In the genomic region with DNA sequence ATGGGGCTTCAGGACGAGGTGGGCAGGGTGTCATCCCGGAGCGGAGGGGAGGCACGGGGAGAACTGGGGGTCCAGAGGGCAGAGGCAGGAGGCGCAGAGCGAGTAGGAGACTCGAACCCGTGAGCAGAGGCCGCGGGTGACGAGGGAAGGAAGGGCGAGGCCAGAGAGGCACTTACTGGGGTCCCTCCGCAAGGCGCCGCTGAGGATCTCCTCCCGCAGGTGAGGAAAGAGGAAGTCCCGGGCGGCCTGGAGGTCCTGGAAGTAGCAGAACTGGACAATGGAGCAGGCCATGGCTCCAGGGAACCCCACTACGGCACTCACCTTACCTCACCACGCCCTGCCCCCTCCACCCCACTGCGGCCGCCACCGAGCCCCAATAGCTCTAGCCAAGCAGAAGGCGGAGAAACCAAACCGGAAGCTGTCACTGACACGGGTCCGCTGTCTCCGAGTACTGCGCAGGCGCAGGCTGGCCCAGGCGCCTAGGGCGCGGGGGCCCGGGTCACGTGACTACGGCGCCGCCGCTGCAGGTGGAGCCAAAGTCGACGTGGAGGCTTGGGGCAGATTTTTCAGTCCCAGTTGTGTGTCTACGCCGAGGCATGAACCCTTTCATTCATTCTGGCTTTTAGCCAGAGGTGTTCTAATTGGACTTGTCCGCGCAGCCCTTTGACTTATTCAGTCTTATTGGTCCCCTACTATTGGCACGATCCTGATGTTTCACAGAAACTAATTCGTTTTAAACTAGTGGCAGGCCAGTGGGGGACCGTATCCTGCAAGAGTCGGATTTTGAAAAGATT, we compare ENCODE assay signal across 1 cellular context.
TF ChIP-seq lines count a peak whose summit lies in the region.

A gene with protein sequence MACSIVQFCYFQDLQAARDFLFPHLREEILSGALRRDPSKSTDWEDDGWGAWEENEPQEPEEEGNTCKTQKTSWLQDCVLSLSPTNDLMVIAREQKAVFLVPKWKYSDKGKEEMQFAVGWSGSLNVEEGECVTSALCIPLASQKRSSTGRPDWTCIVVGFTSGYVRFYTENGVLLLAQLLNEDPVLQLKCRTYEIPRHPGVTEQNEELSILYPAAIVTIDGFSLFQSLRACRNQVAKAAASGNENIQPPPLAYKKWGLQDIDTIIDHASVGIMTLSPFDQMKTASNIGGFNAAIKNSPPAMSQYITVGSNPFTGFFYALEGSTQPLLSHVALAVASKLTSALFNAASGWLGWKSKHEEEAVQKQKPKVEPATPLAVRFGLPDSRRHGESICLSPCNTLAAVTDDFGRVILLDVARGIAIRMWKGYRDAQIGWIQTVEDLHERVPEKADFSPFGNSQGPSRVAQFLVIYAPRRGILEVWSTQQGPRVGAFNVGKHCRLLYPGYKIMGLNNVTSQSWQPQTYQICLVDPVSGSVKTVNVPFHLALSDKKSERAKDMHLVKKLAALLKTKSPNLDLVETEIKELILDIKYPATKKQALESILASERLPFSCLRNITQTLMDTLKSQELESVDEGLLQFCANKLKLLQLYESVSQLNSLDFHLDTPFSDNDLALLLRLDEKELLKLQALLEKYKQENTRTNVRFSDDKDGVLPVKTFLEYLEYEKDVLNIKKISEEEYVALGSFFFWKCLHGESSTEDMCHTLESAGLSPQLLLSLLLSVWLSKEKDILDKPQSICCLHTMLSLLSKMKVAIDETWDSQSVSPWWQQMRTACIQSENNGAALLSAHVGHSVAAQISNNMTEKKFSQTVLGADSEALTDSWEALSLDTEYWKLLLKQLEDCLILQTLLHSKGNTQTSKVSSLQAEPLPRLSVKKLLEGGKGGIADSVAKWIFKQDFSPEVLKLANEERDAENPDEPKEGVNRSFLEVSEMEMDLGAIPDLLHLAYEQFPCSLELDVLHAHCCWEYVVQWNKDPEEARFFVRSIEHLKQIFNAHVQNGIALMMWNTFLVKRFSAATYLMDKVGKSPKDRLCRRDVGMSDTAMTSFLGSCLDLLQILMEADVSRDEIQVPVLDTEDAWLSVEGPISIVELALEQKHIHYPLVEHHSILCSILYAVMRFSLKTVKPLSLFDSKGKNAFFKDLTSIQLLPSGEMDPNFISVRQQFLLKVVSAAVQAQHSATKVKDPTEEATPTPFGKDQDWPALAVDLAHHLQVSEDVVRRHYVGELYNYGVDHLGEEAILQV (N-terminal part only) (minus strand): TSS at position 407 of the 794 bp plus-strand sequence. CDS start 116 bp downstream, at position 291.

TF ChIP-seq in HEK293, 187 proteins besides CTCF, POLR2A, EP300 and RAD21 (continued from another document and continues in another):
- TF ChIP-seq, protein P1, sequence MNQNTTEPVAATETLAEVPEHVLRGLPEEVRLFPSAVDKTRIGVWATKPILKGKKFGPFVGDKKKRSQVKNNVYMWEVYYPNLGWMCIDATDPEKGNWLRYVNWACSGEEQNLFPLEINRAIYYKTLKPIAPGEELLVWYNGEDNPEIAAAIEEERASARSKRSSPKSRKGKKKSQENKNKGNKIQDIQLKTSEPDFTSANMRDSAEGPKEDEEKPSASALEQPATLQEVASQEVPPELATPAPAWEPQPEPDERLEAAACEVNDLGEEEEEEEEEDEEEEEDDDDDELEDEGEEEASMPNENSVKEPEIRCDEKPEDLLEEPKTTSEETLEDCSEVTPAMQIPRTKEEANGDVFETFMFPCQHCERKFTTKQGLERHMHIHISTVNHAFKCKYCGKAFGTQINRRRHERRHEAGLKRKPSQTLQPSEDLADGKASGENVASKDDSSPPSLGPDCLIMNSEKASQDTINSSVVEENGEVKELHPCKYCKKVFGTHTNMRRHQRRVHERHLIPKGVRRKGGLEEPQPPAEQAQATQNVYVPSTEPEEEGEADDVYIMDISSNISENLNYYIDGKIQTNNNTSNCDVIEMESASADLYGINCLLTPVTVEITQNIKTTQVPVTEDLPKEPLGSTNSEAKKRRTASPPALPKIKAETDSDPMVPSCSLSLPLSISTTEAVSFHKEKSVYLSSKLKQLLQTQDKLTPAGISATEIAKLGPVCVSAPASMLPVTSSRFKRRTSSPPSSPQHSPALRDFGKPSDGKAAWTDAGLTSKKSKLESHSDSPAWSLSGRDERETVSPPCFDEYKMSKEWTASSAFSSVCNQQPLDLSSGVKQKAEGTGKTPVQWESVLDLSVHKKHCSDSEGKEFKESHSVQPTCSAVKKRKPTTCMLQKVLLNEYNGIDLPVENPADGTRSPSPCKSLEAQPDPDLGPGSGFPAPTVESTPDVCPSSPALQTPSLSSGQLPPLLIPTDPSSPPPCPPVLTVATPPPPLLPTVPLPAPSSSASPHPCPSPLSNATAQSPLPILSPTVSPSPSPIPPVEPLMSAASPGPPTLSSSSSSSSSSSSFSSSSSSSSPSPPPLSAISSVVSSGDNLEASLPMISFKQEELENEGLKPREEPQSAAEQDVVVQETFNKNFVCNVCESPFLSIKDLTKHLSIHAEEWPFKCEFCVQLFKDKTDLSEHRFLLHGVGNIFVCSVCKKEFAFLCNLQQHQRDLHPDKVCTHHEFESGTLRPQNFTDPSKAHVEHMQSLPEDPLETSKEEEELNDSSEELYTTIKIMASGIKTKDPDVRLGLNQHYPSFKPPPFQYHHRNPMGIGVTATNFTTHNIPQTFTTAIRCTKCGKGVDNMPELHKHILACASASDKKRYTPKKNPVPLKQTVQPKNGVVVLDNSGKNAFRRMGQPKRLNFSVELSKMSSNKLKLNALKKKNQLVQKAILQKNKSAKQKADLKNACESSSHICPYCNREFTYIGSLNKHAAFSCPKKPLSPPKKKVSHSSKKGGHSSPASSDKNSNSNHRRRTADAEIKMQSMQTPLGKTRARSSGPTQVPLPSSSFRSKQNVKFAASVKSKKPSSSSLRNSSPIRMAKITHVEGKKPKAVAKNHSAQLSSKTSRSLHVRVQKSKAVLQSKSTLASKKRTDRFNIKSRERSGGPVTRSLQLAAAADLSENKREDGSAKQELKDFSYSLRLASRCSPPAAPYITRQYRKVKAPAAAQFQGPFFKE (tag by site-specific recombination; IDR thresholded peaks at IDR 0.05; ENCODE audit: borderline replicate concordance) = no peak
- 0 out of 2 replicates have a peak, but pooled peaks have one; percentile 17 for TF ChIP-seq ZNF623 (tag by site-specific recombination; IDR thresholded peaks at IDR 0.05)
- TF ChIP-seq ZNF274 (IDR thresholded peaks at IDR 0.05; ENCODE audit: low read length) = no peak
- TF ChIP-seq ZNF274 (tag by site-specific recombination; IDR thresholded peaks at IDR 0.05; ENCODE audit: borderline replicate concordance) = no peak
- TF ChIP-seq, protein P2, sequence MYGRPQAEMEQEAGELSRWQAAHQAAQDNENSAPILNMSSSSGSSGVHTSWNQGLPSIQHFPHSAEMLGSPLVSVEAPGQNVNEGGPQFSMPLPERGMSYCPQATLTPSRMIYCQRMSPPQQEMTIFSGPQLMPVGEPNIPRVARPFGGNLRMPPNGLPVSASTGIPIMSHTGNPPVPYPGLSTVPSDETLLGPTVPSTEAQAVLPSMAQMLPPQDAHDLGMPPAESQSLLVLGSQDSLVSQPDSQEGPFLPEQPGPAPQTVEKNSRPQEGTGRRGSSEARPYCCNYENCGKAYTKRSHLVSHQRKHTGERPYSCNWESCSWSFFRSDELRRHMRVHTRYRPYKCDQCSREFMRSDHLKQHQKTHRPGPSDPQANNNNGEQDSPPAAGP (tag by site-specific recombination; IDR thresholded peaks at IDR 0.05) = 0 out of 2 replicates have a peak, but pooled peaks have one; percentile 62
- 0 out of 2 replicates have a peak, but pooled peaks have one; percentile 32 for TF ChIP-seq ZSCAN30 (tag by site-specific recombination; IDR thresholded peaks at IDR 0.05)
- no peak for TF ChIP-seq ZNF341 (tag by site-specific recombination; IDR thresholded peaks at IDR 0.05; ENCODE audit: low read depth)
- peak; percentile 25 for TF ChIP-seq ZNF76 (tag by site-specific recombination; IDR thresholded peaks at IDR 0.05; ENCODE audit: borderline replicate concordance, low read depth)
- TF ChIP-seq SALL2 (tag by site-specific recombination; IDR thresholded peaks at IDR 0.05; ENCODE audit: borderline replicate concordance) = no peak
- 0 out of 2 replicates have a peak, but pooled peaks have one; percentile 50 for TF ChIP-seq BCL11B (tag by site-specific recombination; IDR thresholded peaks at IDR 0.05; ENCODE audit: low read depth)
- TF ChIP-seq, protein P3, sequence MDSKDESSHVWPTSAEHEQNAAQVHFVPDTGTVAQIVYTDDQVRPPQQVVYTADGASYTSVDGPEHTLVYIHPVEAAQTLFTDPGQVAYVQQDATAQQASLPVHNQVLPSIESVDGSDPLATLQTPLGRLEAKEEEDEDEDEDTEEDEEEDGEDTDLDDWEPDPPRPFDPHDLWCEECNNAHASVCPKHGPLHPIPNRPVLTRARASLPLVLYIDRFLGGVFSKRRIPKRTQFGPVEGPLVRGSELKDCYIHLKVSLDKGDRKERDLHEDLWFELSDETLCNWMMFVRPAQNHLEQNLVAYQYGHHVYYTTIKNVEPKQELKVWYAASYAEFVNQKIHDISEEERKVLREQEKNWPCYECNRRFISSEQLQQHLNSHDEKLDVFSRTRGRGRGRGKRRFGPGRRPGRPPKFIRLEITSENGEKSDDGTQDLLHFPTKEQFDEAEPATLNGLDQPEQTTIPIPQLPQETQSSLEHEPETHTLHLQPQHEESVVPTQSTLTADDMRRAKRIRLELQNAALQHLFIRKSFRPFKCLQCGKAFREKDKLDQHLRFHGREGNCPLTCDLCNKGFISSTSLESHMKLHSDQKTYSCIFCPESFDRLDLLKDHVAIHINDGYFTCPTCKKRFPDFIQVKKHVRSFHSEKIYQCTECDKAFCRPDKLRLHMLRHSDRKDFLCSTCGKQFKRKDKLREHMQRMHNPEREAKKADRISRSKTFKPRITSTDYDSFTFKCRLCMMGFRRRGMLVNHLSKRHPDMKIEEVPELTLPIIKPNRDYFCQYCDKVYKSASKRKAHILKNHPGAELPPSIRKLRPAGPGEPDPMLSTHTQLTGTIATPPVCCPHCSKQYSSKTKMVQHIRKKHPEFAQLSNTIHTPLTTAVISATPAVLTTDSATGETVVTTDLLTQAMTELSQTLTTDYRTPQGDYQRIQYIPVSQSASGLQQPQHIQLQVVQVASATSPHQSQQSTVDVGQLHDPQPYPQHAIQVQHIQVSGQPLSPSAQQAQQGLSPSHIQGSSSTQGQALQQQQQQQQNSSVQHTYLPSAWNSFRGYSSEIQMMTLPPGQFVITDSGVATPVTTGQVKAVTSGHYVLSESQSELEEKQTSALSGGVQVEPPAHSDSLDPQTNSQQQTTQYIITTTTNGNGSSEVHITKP (tag by site-specific recombination; IDR thresholded peaks at IDR 0.05) = peak; percentile 94
- no peak for TF ChIP-seq ZNF354C (tag by site-specific recombination; IDR thresholded peaks at IDR 0.05; ENCODE audit: borderline replicate concordance, low read depth)
- TF ChIP-seq, protein P4, sequence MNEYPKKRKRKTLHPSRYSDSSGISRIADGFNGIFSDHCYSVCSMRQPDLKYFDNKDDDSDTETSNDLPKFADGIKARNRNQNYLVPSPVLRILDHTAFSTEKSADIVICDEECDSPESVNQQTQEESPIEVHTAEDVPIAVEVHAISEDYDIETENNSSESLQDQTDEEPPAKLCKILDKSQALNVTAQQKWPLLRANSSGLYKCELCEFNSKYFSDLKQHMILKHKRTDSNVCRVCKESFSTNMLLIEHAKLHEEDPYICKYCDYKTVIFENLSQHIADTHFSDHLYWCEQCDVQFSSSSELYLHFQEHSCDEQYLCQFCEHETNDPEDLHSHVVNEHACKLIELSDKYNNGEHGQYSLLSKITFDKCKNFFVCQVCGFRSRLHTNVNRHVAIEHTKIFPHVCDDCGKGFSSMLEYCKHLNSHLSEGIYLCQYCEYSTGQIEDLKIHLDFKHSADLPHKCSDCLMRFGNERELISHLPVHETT (tag by site-specific recombination; IDR thresholded peaks at IDR 0.05) = no peak
- TF ChIP-seq, protein P5, sequence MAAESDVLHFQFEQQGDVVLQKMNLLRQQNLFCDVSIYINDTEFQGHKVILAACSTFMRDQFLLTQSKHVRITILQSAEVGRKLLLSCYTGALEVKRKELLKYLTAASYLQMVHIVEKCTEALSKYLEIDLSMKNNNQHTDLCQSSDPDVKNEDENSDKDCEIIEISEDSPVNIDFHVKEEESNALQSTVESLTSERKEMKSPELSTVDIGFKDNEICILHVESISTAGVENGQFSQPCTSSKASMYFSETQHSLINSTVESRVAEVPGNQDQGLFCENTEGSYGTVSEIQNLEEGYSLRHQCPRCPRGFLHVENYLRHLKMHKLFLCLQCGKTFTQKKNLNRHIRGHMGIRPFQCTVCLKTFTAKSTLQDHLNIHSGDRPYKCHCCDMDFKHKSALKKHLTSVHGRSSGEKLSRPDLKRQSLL (tag by site-specific recombination; IDR thresholded peaks at IDR 0.05) = no peak
- TF ChIP-seq KLF1 (tag by site-specific recombination; IDR thresholded peaks at IDR 0.05) = peak; percentile 62
- TF ChIP-seq PRDM1 (tag by site-specific recombination; IDR thresholded peaks at IDR 0.05) = no peak
- TF ChIP-seq MZF1 (tag by site-specific recombination; IDR thresholded peaks at IDR 0.05; ENCODE audit: borderline replicate concordance) = no peak; the same call in 1 of the 2 replicates
- no peak for TF ChIP-seq GLI2 (tag by site-specific recombination; IDR thresholded peaks at IDR 0.05; ENCODE audit: borderline replicate concordance, low read depth)
- no peak for TF ChIP-seq ZNF423 (tag by site-specific recombination; IDR thresholded peaks at IDR 0.05)
- TF ChIP-seq, protein P6, sequence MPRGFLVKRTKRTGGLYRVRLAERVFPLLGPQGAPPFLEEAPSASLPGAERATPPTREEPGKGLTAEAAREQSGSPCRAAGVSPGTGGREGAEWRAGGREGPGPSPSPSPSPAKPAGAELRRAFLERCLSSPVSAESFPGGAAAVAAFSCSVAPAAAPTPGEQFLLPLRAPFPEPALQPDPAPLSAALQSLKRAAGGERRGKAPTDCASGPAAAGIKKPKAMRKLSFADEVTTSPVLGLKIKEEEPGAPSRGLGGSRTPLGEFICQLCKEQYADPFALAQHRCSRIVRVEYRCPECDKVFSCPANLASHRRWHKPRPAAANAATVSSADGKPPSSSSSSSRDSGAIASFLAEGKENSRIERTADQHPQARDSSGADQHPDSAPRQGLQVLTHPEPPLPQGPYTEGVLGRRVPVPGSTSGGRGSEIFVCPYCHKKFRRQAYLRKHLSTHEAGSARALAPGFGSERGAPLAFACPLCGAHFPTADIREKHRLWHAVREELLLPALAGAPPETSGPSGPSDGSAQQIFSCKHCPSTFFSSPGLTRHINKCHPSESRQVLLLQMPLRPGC (tag by site-specific recombination; IDR thresholded peaks at IDR 0.05) = no peak
- no peak for TF ChIP-seq ZNF350 (tag by site-specific recombination; IDR thresholded peaks at IDR 0.05)
- no peak for TF ChIP-seq ZBTB21 (tag by site-specific recombination; IDR thresholded peaks at IDR 0.05)
- no peak for TF ChIP-seq ZNF416 (tag by site-specific recombination; IDR thresholded peaks at IDR 0.05)
- TF ChIP-seq ZNF768 (tag by site-specific recombination; IDR thresholded peaks at IDR 0.05) = no peak
- no peak for TF ChIP-seq YY1 (tag by site-specific recombination; IDR thresholded peaks at IDR 0.05)
- TF ChIP-seq ZNF501 (tag by site-specific recombination; IDR thresholded peaks at IDR 0.05) = peak; percentile 59; the same call in 1 of the 2 replicates
- 0 out of 2 replicates have a peak, but pooled peaks have one; percentile 60 for TF ChIP-seq ZBTB7A (tag by site-specific recombination; IDR thresholded peaks at IDR 0.05; ENCODE audit: low read depth)
- no peak for TF ChIP-seq ZNF433 (tag by site-specific recombination; IDR thresholded peaks at IDR 0.05; ENCODE audit: low read depth)
- TF ChIP-seq ZNF391 (tag by site-specific recombination; IDR thresholded peaks at IDR 0.05; ENCODE audit: borderline replicate concordance, low read depth) = no peak; the same call in 1 of the 2 replicates
